In the genomic region with DNA sequence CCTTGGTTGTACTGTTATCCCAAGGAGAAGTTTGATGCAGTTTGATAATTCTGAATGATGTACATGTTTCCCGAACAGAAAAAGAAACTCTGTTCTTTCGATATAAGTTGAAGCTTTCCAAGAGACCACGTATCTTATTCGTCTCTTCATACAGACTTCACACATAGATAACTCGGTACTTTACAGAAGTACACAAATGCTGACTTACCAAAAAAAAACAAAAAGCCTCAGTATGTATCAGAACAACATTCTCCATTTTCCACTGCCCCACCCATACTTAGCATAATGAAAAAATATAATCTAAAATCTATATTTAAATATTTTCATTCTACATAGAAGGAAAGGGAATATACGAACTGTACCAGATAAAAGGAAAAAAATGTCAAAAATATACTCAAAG, we compare ENCODE assay signal across 1 cellular context.
TF ChIP-seq lines count a peak whose summit lies in the region.

No MANE protein-coding gene starts in this region.

TF ChIP-seq in GM12878, 131 proteins besides CTCF, POLR2A, EP300 and RAD21:
- TF ChIP-seq TARDBP (IDR thresholded peaks at IDR 0.05; ENCODE audit: borderline replicate concordance) (no peak), STAT1 (conservative IDR thresholded peaks at IDR 0.05) (no peak), GABPA (IDR thresholded peaks at IDR 0.05; ENCODE audit: low read depth) (no peak), STAT3 (IDR thresholded peaks at IDR 0.05; ENCODE audit: low read depth, low read length) (no peak), EGR1 (IDR thresholded peaks at IDR 0.05; ENCODE audit: borderline replicate concordance in 1 of 2, low read depth in 2 of 2, low read length in 2 of 2) (no peak)
- TF ChIP-seq, protein P1, sequence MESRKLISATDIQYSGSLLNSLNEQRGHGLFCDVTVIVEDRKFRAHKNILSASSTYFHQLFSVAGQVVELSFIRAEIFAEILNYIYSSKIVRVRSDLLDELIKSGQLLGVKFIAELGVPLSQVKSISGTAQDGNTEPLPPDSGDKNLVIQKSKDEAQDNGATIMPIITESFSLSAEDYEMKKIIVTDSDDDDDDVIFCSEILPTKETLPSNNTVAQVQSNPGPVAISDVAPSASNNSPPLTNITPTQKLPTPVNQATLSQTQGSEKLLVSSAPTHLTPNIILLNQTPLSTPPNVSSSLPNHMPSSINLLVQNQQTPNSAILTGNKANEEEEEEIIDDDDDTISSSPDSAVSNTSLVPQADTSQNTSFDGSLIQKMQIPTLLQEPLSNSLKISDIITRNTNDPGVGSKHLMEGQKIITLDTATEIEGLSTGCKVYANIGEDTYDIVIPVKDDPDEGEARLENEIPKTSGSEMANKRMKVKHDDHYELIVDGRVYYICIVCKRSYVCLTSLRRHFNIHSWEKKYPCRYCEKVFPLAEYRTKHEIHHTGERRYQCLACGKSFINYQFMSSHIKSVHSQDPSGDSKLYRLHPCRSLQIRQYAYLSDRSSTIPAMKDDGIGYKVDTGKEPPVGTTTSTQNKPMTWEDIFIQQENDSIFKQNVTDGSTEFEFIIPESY (IDR thresholded peaks at IDR 0.05) = no peak
- TF ChIP-seq, protein P2, sequence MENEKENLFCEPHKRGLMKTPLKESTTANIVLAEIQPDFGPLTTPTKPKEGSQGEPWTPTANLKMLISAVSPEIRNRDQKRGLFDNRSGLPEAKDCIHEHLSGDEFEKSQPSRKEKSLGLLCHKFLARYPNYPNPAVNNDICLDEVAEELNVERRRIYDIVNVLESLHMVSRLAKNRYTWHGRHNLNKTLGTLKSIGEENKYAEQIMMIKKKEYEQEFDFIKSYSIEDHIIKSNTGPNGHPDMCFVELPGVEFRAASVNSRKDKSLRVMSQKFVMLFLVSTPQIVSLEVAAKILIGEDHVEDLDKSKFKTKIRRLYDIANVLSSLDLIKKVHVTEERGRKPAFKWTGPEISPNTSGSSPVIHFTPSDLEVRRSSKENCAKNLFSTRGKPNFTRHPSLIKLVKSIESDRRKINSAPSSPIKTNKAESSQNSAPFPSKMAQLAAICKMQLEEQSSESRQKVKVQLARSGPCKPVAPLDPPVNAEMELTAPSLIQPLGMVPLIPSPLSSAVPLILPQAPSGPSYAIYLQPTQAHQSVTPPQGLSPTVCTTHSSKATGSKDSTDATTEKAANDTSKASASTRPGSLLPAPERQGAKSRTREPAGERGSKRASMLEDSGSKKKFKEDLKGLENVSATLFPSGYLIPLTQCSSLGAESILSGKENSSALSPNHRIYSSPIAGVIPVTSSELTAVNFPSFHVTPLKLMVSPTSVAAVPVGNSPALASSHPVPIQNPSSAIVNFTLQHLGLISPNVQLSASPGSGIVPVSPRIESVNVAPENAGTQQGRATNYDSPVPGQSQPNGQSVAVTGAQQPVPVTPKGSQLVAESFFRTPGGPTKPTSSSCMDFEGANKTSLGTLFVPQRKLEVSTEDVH (IDR thresholded peaks at IDR 0.05; ENCODE audit: low read depth, partially characterized antibody) = no peak
TF ChIP-seq in GM12878: peak in this region for 0.
